In the genomic region with DNA sequence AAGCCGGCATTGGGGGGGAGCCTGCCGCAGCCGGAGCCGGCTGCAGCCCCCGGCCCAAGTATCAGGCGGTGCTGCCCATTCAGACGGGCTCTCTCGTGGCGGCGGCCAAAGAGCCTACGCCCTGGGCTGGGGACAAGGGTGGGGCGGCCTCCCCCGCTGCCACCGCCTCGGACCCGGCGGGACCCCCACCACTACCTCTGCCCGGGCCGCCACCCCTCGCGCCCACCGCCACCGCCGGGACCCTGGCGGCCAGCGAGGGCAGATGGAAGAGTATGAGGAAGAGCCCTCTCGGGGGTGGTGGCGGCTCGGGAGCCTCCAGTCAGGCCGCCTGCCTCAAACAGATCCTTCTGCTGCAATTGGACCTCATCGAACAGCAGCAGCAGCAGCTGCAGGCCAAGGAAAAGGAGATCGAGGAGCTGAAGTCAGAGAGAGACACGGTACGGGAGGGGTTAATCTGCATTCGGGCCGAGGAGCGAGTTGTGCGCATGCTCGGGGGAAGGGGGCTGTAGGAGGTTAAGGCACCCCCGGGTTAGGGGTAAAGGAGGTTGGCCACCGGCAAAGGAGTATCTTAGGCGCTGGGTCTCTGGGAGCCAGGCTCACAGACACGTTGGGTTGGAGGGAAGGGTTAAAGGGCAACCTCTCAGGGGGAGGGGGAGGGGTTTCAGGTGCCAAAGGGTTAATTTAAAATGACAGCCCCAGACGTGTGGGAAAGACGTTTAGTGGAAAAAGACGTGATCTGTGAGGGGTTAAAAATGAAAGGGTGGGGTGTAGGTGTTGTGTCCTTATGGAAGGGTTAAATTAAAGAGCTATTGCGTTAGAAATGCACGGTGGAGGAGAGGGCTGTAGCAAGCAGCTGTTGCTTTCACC, we compare ENCODE assay signal across 8 cellular contexts. TPM values are rescaled to one million over a fixed set of nuclear protein-coding genes. Genes with fewer than 3 reads are reported as not detected.
DNase-seq lines count a peak whose midpoint lies in the region; ATAC-seq, FAIRE-seq and TF ChIP-seq lines count a peak whose summit lies in the region.

No MANE protein-coding gene starts in this region.

- no peak for TF ChIP-seq RAD21 in A549 (conservative IDR thresholded peaks at IDR 0.05 in 1 of 2, IDR thresholded peaks at IDR 0.05 in 1 of 2)

- no peak for TF ChIP-seq CTCF in A549 (IDR thresholded peaks at IDR 0.05)
- no peak for TF ChIP-seq CTCF in GM12875 (IDR thresholded peaks at IDR 0.05; ENCODE audit: borderline replicate concordance, insufficient read depth, low read depth, low read length)
- TF ChIP-seq CTCF in RWPE1 (conservative IDR thresholded peaks at IDR 0.05; ENCODE audit: low read depth) = no peak
- TF ChIP-seq CTCF in left ventricle myocardium inferior (IDR thresholded peaks at IDR 0.05; ENCODE audit: borderline replicate concordance) = no peak
- TF ChIP-seq CTCF in progenitor cell of endocrine pancreas (IDR thresholded peaks at IDR 0.05; ENCODE audit: unreplicated experiment) = peak; percentile 26

- peak; percentile 46 for FAIRE-seq in A549 (lab: Jason Lieb, UNC)

- POLR2A ChIA-PET in A549 (lab: Yijun Ruan, JAX) = interaction anchor here (1.1 to 6.5 kb wide), 5 partner anchors 10 to 23 kb away, joined by 3 to 60 read pairs (median 34); partner anchors contain the start of genes CASC3 and NR1D1
- POLR2A ChIA-PET in RWPE1 (lab: Yijun Ruan, JAX; ENCODE audit: low non-redundant PET) = interaction anchor here (0.6 kb wide), 1 partner anchor 69 kb away, joined by 4 read pairs; no protein-coding TSS in a partner anchor

- 2% methylated on average over 42 of the region's 48 CpGs for WGBS in A549 (ENCODE audit: missing lambda C conversion rate)
- under 1% methylated on average over 48 of the region's 48 CpGs for WGBS in HUES64

- H3K27me3 ChIP-seq in HUES64 (ENCODE audit: insufficient read depth, low read length) = no peaks in the 10 kb centered on the region
- H3K27me3 ChIP-seq in left ventricle myocardium inferior (ENCODE audit: low read depth) = no peaks in the 10 kb centered on the region

- CTCF ChIA-PET in A549 (lab: Yijun Ruan, JAX) (interaction anchor here (0.7 to 9.6 kb wide), 24 partner anchors 10 to 178 kb away, joined by 3 to 123 read pairs (median 5); partner anchors contain the start of genes CASC3, CSF3 and NR1D1), RWPE1 (lab: Yijun Ruan, JAX) (interaction anchor here (0.6 to 1.1 kb wide), 3 partner anchors 10 to 46 kb away, joined by 3 to 4 read pairs (median 3); partner anchors contain the start of gene NR1D1)

- H3K27ac ChIP-seq in A549 = peak overlapping the region; percentile 94 to 100
- peak overlapping the region; percentile 98 for H3K27ac ChIP-seq in HUES64 (ENCODE audit: low read depth, low read length)
- H3K27ac ChIP-seq in RWPE1 = peak overlapping the region; percentile 95
- H3K27ac ChIP-seq in left ventricle myocardium inferior (replicated peaks) = peak overlapping the region; percentile 94

- H3K9me3 ChIP-seq in A549 = no peaks in the 10 kb centered on the region
- no peaks in the 10 kb centered on the region for H3K9me3 ChIP-seq in HUES64 (ENCODE audit: insufficient read depth, low read depth, low read length)
- H3K9me3 ChIP-seq in left ventricle myocardium inferior (replicated peaks) = no peaks in the 10 kb centered on the region

- H3K36me3 Mint-ChIP-seq in progenitor cell of endocrine pancreas (ENCODE audit: insufficient read depth) = peaks cover 9% of the 10 kb centered on the region

- DNase-seq in A549 (ENCODE audit: low read depth in 1 of 2, low spot score in 1 of 2) = peak; percentile 72
- peak; percentile 60 for DNase-seq in RWPE1 (ENCODE audit: low spot score)
- peak; percentile 45 for DNase-seq in amniotic epithelial cell (ENCODE audit: low read depth)
- peak; percentile 45 for DNase-seq in left ventricle myocardium inferior
- peak; percentile 41 for DNase-seq in progenitor cell of endocrine pancreas (ENCODE audit: low spot score, unreplicated experiment)

- TF ChIP-seq POLR2A in A549 (IDR thresholded peaks at IDR 0.05; ENCODE audit: low read length) = no peak

- H3K9me3 Mint-ChIP-seq in progenitor cell of endocrine pancreas (ENCODE audit: low read depth) = no peaks in the 10 kb centered on the region

- ATAC-seq in A549 (peak; percentile 31 to 48; a peak in 5 of 6 replicates), HG02973 (IDR thresholded peaks at IDR 0.05; ENCODE audit: unreplicated experiment) (no peak)

- H3K4me3 Mint-ChIP-seq in progenitor cell of endocrine pancreas (ENCODE audit: low read depth) = peak overlapping the region; percentile 98

- H3K36me3 ChIP-seq in HUES64 (ENCODE audit: insufficient read depth, low read length) (peaks cover 38% of the 10 kb centered on the region), left ventricle myocardium inferior (peaks cover 21% of the 10 kb centered on the region)

- H3K27ac Mint-ChIP-seq in progenitor cell of endocrine pancreas = peak overlapping the region; percentile 88

- H3K4me1 ChIP-seq in A549 = peaks cover 24% of the 10 kb centered on the region
- H3K4me1 ChIP-seq in HUES64 (ENCODE audit: insufficient read depth, low read length) = peaks cover 9% of the 10 kb centered on the region
- peaks cover 59% of the 10 kb centered on the region for H3K4me1 ChIP-seq in left ventricle myocardium inferior

- peaks cover 28% of the 10 kb centered on the region for H3K4me1 Mint-ChIP-seq in progenitor cell of endocrine pancreas (ENCODE audit: low read depth)

- H3K27me3 Mint-ChIP-seq in progenitor cell of endocrine pancreas = no peaks in the 10 kb centered on the region

- peak overlapping the region; percentile 82 for H3K9ac ChIP-seq in HUES64 (ENCODE audit: low read depth, low read length)

- TF ChIP-seq EP300 in A549 (IDR thresholded peaks at IDR 0.05) = no peak

- H3K4me3 ChIP-seq in A549 (peak overlapping the region; percentile 67), GM12875 (ENCODE audit: low read depth, low read length) (peak overlapping the region; percentile 67), HUES64 (ENCODE audit: low read length) (peak overlapping the region; percentile 69), left ventricle myocardium inferior (peak overlapping the region; percentile 98)

- peak overlapping the region; percentile 78 for H3K4me2 ChIP-seq in A549

- intact Hi-C loops in left ventricle myocardium inferior (cut with micrococcal nuclease) = no loop called here

TF ChIP-seq in A549, 52 proteins besides CTCF, POLR2A, EP300 and RAD21 (continues in another document):
- TF ChIP-seq PHF8 (IDR thresholded peaks at IDR 0.05; ENCODE audit: borderline replicate concordance, low read depth) = no peak; the same call in 1 of the 2 replicates

RNA-seq across cellular contexts. Expression of gene MSL1, which starts 1.4 kb away (rescaled TPM):
- polyA plus RNA-seq in A549 (2011; rRNA removed) (87.8 and 95.1 TPM in 2 replicates), A549 (2017; fragmentation: RNase III; extraction: RNeasy Plus Mini Kit Qiagen cat#74134 plus additional on column Dnase treatment) (60.4 to 70.1 TPM (median 64.8 TPM) in 3 replicates)
- polyA plus RNA-seq in A549 (2012; cell fraction: cytosol; rRNA removed) = 24.3 and 30.5 TPM in 2 replicates
- polyA plus RNA-seq in A549 (2012; cell fraction: nucleus; rRNA removed) = 28.3 and 28.4 TPM in 2 replicates
- 32.5 and 33.0 TPM in 2 replicates for polyA minus RNA-seq in A549 (2011; rRNA and poly(A)+ RNA removed)
- polyA plus RNA-seq in HUES64 (2013, experiment 1 of 2) = 59.7 TPM
- 65.8 TPM for polyA plus RNA-seq in HUES64 (2013, experiment 2 of 2)
- total RNA-seq in left ventricle myocardium inferior (39.8 TPM), progenitor cell of endocrine pancreas (137 and 143 TPM in 2 replicates)

RNA-seq across cellular contexts. Expression of gene CASC3, which starts 17.2 kb away (rescaled TPM):
- polyA plus RNA-seq in A549 (2011; rRNA removed) (62.8 and 67.9 TPM in 2 replicates), A549 (2017; fragmentation: RNase III; extraction: RNeasy Plus Mini Kit Qiagen cat#74134 plus additional on column Dnase treatment) (44.5 to 48.2 TPM (median 45.5 TPM) in 3 replicates)
- 30.9 and 36.2 TPM in 2 replicates for polyA plus RNA-seq in A549 (2012; cell fraction: cytosol; rRNA removed)
- 79.2 and 100 TPM in 2 replicates for polyA plus RNA-seq in A549 (2012; cell fraction: nucleus; rRNA removed)
- 51.1 and 56.5 TPM in 2 replicates for polyA minus RNA-seq in A549 (2011; rRNA and poly(A)+ RNA removed)
- polyA plus RNA-seq in HUES64 (2013, experiment 1 of 2) = 73.5 TPM
- 79.0 TPM for polyA plus RNA-seq in HUES64 (2013, experiment 2 of 2)
- total RNA-seq in left ventricle myocardium inferior (44.0 TPM), progenitor cell of endocrine pancreas (121 and 122 TPM in 2 replicates)

RNA-seq across cellular contexts. Expression of gene NR1D1, which starts 22.8 kb away (rescaled TPM):
- polyA plus RNA-seq in A549 (2011; rRNA removed) = 1.2 and 2.4 TPM in 2 replicates
- 5.7 and 6.5 TPM in 2 replicates for polyA plus RNA-seq in A549 (2012; cell fraction: cytosol; rRNA removed)
- polyA plus RNA-seq in A549 (2012; cell fraction: nucleus; rRNA removed) = 12.1 and 15.2 TPM in 2 replicates
- 3.0 to 4.6 TPM (median 4.4 TPM) in 3 replicates for polyA plus RNA-seq in A549 (2017; fragmentation: RNase III; extraction: RNeasy Plus Mini Kit Qiagen cat#74134 plus additional on column Dnase treatment)
- 4.0 and 6.0 TPM in 2 replicates for polyA minus RNA-seq in A549 (2011; rRNA and poly(A)+ RNA removed)
- polyA plus RNA-seq in HUES64 (2013, experiment 1 of 2) = 2.8 TPM
- polyA plus RNA-seq in HUES64 (2013, experiment 2 of 2) = 3.4 TPM
- 19.1 TPM for total RNA-seq in left ventricle myocardium inferior
- 2.4 and 2.6 TPM in 2 replicates for total RNA-seq in progenitor cell of endocrine pancreas

RNA-seq across cellular contexts. Expression of gene RAPGEFL1, which starts 54.1 kb away (rescaled TPM):
- polyA plus RNA-seq in A549 (2011; rRNA removed) = 3.7 and 4.1 TPM in 2 replicates
- 4.6 and 5.6 TPM in 2 replicates for polyA plus RNA-seq in A549 (2012; cell fraction: cytosol; rRNA removed)
- 43.7 and 49.2 TPM in 2 replicates for polyA plus RNA-seq in A549 (2012; cell fraction: nucleus; rRNA removed)
- 4.7 to 4.8 TPM (median 4.8 TPM) in 3 replicates for polyA plus RNA-seq in A549 (2017; fragmentation: RNase III; extraction: RNeasy Plus Mini Kit Qiagen cat#74134 plus additional on column Dnase treatment)
- polyA minus RNA-seq in A549 (2011; rRNA and poly(A)+ RNA removed) = 5.9 and 6.8 TPM in 2 replicates
- 9.4 TPM for polyA plus RNA-seq in HUES64 (2013, experiment 1 of 2)
- 7.5 TPM for polyA plus RNA-seq in HUES64 (2013, experiment 2 of 2)
- 3.7 TPM for total RNA-seq in left ventricle myocardium inferior
- 17.0 and 18.3 TPM in 2 replicates for total RNA-seq in progenitor cell of endocrine pancreas
